6 cellular contexts compared by ENCODE assay signal in genomic region chr17:8161289-8162231, GRCh38. TPM values are rescaled to one million over a fixed set of nuclear protein-coding genes. Genes with fewer than 3 reads are reported as not detected.
A peak's percentile ranks its signal among the peaks of the same experiment; 100 is the strongest.
DNase-seq lines count a peak whose midpoint lies in the region; ATAC-seq and TF ChIP-seq lines count a peak whose summit lies in the region.

No MANE protein-coding gene starts in this region.

- no peak for ATAC-seq in SK-N-SH treated with all-trans-retinoic acid at 6 μM for 48 hours
- ATAC-seq in foreskin keratinocyte, result no peak
- ATAC-seq in HG02852 (IDR thresholded peaks at IDR 0.05; ENCODE audit: unreplicated experiment), result no peak

- H3K79me2 ChIP-seq in SK-N-SH (ENCODE audit: insufficient read depth), result peaks cover 38% of the 10 kb centered on the region

- H3K27me3 ChIP-seq in SK-N-SH (ENCODE audit: insufficient read depth) (no peaks in the 10 kb centered on the region), foreskin keratinocyte (no peaks in the 10 kb centered on the region), thymus (ENCODE audit: control insufficient read depth, insufficient read depth) (no peaks in the 10 kb centered on the region)

- TF ChIP-seq RAD21 in SK-N-SH (IDR thresholded peaks at IDR 0.05; ENCODE audit: low read length), result no peak

- H3K4me3 ChIP-seq in SK-N-SH (ENCODE audit: low read depth in 2 of 2, low read length in 1 of 2) (peak overlapping the region; percentile 88 to 92), thymus (ENCODE audit: low read length) (peak overlapping the region; percentile 100)

- H3K4me2 ChIP-seq in SK-N-SH, result peak overlapping the region; percentile 99

- no peaks in the 10 kb centered on the region for H4K20me1 ChIP-seq in SK-N-SH (ENCODE audit: insufficient read depth)

- 67% methylated on average over 14 of the region's 19 CpGs for WGBS in SK-N-SH (ENCODE audit: low lambda C conversion rate)
- WGBS in thymus, result 87% methylated on average over 19 of the region's 19 CpGs

- DNase-seq in SK-N-SH (no peak), foreskin keratinocyte (no peak), C1 segment of cervical spinal cord (lab: John Stamatoyannopoulos, UW) (no peak)

- TF ChIP-seq CTCF in SK-N-SH (IDR thresholded peaks at IDR 0.05) (no peak), foreskin keratinocyte (conservative IDR thresholded peaks at IDR 0.05) (no peak)

- H3K9me2 ChIP-seq in SK-N-SH, result no peaks in the 10 kb centered on the region

- H3K36me3 ChIP-seq in SK-N-SH (replicated peaks in 1 of 2; ENCODE audit: control insufficient read depth in 1 of 2, insufficient read depth in 2 of 2, low read length in 1 of 2), result peaks cover 15 to 23% of the 10 kb centered on the region in 2 experiments
- peaks cover 26% of the 10 kb centered on the region for H3K36me3 ChIP-seq in thymus (ENCODE audit: control insufficient read depth, insufficient read depth)

- H3K27ac ChIP-seq in SK-N-SH (ENCODE audit: low read depth in 2 of 2, low read length in 1 of 2), result peak overlapping the region in 1 of 2 experiments; percentile 74; a peak in 2 of 4 replicates
- peak overlapping the region; percentile 98 for H3K27ac ChIP-seq in foreskin keratinocyte
- peak overlapping the region; percentile 99 for H3K27ac ChIP-seq in thymus (ENCODE audit: low read depth)

- POLR2A ChIA-PET in SK-N-SH (lab: Yijun Ruan, JAX), result interaction anchor here (1.6 kb wide), 1 partner anchor 12 kb away, joined by 9 read pairs; no protein-coding TSS in a partner anchor

- CTCF ChIA-PET in SK-N-SH (lab: Yijun Ruan, JAX), result interaction anchor here (1.0 to 9.4 kb wide), 5 partner anchors 10 to 82 kb away, joined by 3 to 98 read pairs (median 3); no protein-coding TSS in a partner anchor

- peaks cover 25 to 35% of the 10 kb centered on the region in 2 experiments; a peak in 3 of 4 replicates for H3K4me1 ChIP-seq in SK-N-SH (ENCODE audit: control insufficient read depth in 1 of 2, insufficient read depth in 2 of 2, low read depth in 1 of 2, low read length in 1 of 2)
- peaks cover 8% of the 10 kb centered on the region for H3K4me1 ChIP-seq in foreskin keratinocyte
- H3K4me1 ChIP-seq in thymus (ENCODE audit: control insufficient read depth, insufficient read depth, low read length), result peaks cover 38% of the 10 kb centered on the region

- H3F3A ChIP-seq in SK-N-SH (replicated peaks; ENCODE audit: insufficient read depth), result peaks cover 46% of the 10 kb centered on the region

- peak overlapping the region; percentile 100 for H3K9ac ChIP-seq in SK-N-SH

- H3K9me3 ChIP-seq in SK-N-SH (no peaks in the 10 kb centered on the region), thymus (ENCODE audit: control insufficient read depth) (no peaks in the 10 kb centered on the region)

- no peak for TF ChIP-seq EP300 in SK-N-SH (IDR thresholded peaks at IDR 0.05; ENCODE audit: borderline replicate concordance in 1 of 2, low read depth in 1 of 2, low read length in 1 of 2)

- no peak overlapping the region for H2AFZ ChIP-seq in SK-N-SH (ENCODE audit: low read depth)

TF ChIP-seq in SK-N-SH, 30 proteins besides CTCF, POLR2A, EP300 and RAD21 (continues in another document):
- TF ChIP-seq EZH2phosphoT487 (IDR thresholded peaks at IDR 0.05; ENCODE audit: borderline replicate concordance, low read depth) (no peak), SIN3A (IDR thresholded peaks at IDR 0.05; ENCODE audit: borderline replicate concordance, low read depth, low read length) (no peak), RCOR1 (IDR thresholded peaks at IDR 0.05; ENCODE audit: low read length) (no peak)
- TF ChIP-seq, protein P1, sequence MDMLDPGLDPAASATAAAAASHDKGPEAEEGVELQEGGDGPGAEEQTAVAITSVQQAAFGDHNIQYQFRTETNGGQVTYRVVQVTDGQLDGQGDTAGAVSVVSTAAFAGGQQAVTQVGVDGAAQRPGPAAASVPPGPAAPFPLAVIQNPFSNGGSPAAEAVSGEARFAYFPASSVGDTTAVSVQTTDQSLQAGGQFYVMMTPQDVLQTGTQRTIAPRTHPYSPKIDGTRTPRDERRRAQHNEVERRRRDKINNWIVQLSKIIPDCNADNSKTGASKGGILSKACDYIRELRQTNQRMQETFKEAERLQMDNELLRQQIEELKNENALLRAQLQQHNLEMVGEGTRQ (IDR thresholded peaks at IDR 0.05; ENCODE audit: borderline replicate concordance, low read depth, low read length), result no peak

TF ChIP-seq in SK-N-SH treated with all-trans-retinoic acid at 6 μM for 48 hours, 23 proteins besides CTCF, POLR2A, EP300 and RAD21:
- TF ChIP-seq OSR1 (CRISPR knock-in tag; IDR thresholded peaks at IDR 0.05), result no peak

RNA-seq across cellular contexts. Expression of gene VAMP2, which starts 1.2 kb away (rescaled TPM):
- polyA plus RNA-seq in SK-N-SH (2012; rRNA removed) (42.0 and 43.4 TPM in 2 replicates), foreskin keratinocyte (15.2 and 17.7 TPM in 2 replicates), thymus (73.9 TPM)
- 39.1 and 45.5 TPM in 2 replicates for polyA plus RNA-seq in SK-N-SH (2012; cell fraction: cytosol; rRNA removed)
- polyA plus RNA-seq in SK-N-SH (2012; cell fraction: nucleus; rRNA removed), result 81.4 and 130 TPM in 2 replicates
- total RNA-seq in foreskin keratinocyte, result 5.5 and 6.9 TPM in 2 replicates

RNA-seq across cellular contexts. Expression of gene PER1, which starts 9.4 kb away (rescaled TPM):
- 32.7 and 56.8 TPM in 2 replicates for polyA plus RNA-seq in SK-N-SH (2012; rRNA removed)
- polyA plus RNA-seq in SK-N-SH (2012; cell fraction: cytosol; rRNA removed), result 2.7 and 4.0 TPM in 2 replicates
- 201 and 297 TPM in 2 replicates for polyA plus RNA-seq in SK-N-SH (2012; cell fraction: nucleus; rRNA removed)
- total RNA-seq in foreskin keratinocyte, result 25.8 and 28.2 TPM in 2 replicates
- 15.2 and 19.9 TPM in 2 replicates for polyA plus RNA-seq in foreskin keratinocyte
- 71.9 TPM for polyA plus RNA-seq in thymus

RNA-seq across cellular contexts. Expression of gene TMEM107, which starts 14.6 kb away (rescaled TPM):
- polyA plus RNA-seq in SK-N-SH (2012; rRNA removed) (18.6 and 19.2 TPM in 2 replicates), foreskin keratinocyte (24.1 and 25.4 TPM in 2 replicates), thymus (21.3 TPM)
- polyA plus RNA-seq in SK-N-SH (2012; cell fraction: cytosol; rRNA removed), result 16.7 and 17.7 TPM in 2 replicates
- 16.7 and 21.4 TPM in 2 replicates for polyA plus RNA-seq in SK-N-SH (2012; cell fraction: nucleus; rRNA removed)
- 23.0 and 24.9 TPM in 2 replicates for total RNA-seq in foreskin keratinocyte

RNA-seq across cellular contexts. Expression of gene BORCS6, which starts 28.4 kb away (rescaled TPM):
- polyA plus RNA-seq in SK-N-SH (2012; rRNA removed), result 3.7 and 4.3 TPM in 2 replicates
- polyA plus RNA-seq in SK-N-SH (2012; cell fraction: cytosol; rRNA removed), result 2.1 and 3.5 TPM in 2 replicates
- 2.9 and 3.5 TPM in 2 replicates for polyA plus RNA-seq in SK-N-SH (2012; cell fraction: nucleus; rRNA removed)
- 8.0 and 8.5 TPM in 2 replicates for total RNA-seq in foreskin keratinocyte
- polyA plus RNA-seq in foreskin keratinocyte, result 8.6 and 9.8 TPM in 2 replicates
- polyA plus RNA-seq in thymus, result 11.4 TPM

RNA-seq across cellular contexts. Expression of gene HES7, which starts 37.7 kb away (rescaled TPM):
- 0.71 and 1.2 TPM in 2 replicates for polyA plus RNA-seq in SK-N-SH (2012; rRNA removed)
- 0.42 and 0.67 TPM in 2 replicates for polyA plus RNA-seq in SK-N-SH (2012; cell fraction: cytosol; rRNA removed)
- polyA plus RNA-seq in SK-N-SH (2012; cell fraction: nucleus; rRNA removed), result 7.3 and 13.8 TPM in 2 replicates
- total RNA-seq in foreskin keratinocyte, result 1.0 and 1.1 TPM in 2 replicates
- 2.6 and 2.8 TPM in 2 replicates for polyA plus RNA-seq in foreskin keratinocyte
- polyA plus RNA-seq in thymus, result 0.75 TPM
